In genomic region chr17:21346656-21347250, GRCh38 we compare ENCODE assay signal across 12 cellular contexts. TPM values are rescaled to one million over a fixed set of nuclear protein-coding genes. Genes with fewer than 3 reads are reported as not detected.
DNase-seq lines count a peak whose midpoint lies in the region; ATAC-seq and TF ChIP-seq lines count a peak whose summit lies in the region.
"Not testable (repeated sequence)": the region's sequence is repeated elsewhere in the genome, so short reads cannot be mapped to it uniquely, and the experiment has no call there.
"Had no signal": no experiment of that assay in that cellular context is flagged by ENCODE, and none has a peak within 500 bp of the region (broad histone marks: within the 10 kb centered on the region; RNA-seq: fewer than 3 reads in every experiment).

No MANE protein-coding gene starts in this region.

- peak overlapping the region in 1 of 11 experiments; percentile 21; a peak in 1 of 22 replicates for H3K27ac ChIP-seq in BLaER1 treated with 17β-estradiol and CSF1 and Interleukin-3, amounts not matched to agents 10 nM and 100 nM
- H3K27ac ChIP-seq in SU-DHL-6 (ENCODE audit: low read depth, low read length), result peak overlapping the region; percentile 64
- not testable (repeated sequence) for H3K27ac ChIP-seq in colonic mucosa; heart left ventricle; lung (ENCODE audit: low read depth in 1 of 2, low read length in 1 of 2); ovary; thyroid gland

- not testable (repeated sequence) for TF ChIP-seq EP300 in ovary (IDR thresholded peaks at IDR 0.05)

- not testable (repeated sequence) for H3K79me2 ChIP-seq in SU-DHL-6 (ENCODE audit: insufficient read depth, low read length)

- not testable (repeated sequence) for H4K20me1 ChIP-seq in BLaER1 treated with 17β-estradiol and CSF1 and Interleukin-3, amounts not matched to agents 10 nM and 100 nM; SU-DHL-6 (ENCODE audit: low read depth, low read length)

- not testable (repeated sequence) for H3K27me3 ChIP-seq in BLaER1 treated with 17β-estradiol and CSF1 and Interleukin-3, amounts not matched to agents 10 nM and 100 nM; SU-DHL-6 (ENCODE audit: low read length); colonic mucosa; heart left ventricle; lung (ENCODE audit: control insufficient read depth, insufficient read depth); ovary; thyroid gland

- peak; percentile 68 to 82 (median 78) for ATAC-seq in heart left ventricle
- ATAC-seq in lung (ENCODE audit: insufficient read depth, low FRiP score), result not testable (repeated sequence)

- H3K4me2 ChIP-seq in BLaER1 treated with 17β-estradiol and CSF1 and Interleukin-3, amounts not matched to agents 10 nM and 100 nM, result peak overlapping the region in 8 of 11 experiments; percentile 35 to 68 (median 56); a peak in 15 of 22 replicates
- H3K4me2 ChIP-seq in SU-DHL-6 (ENCODE audit: low read depth, low read length, poor library complexity, severe bottlenecking), result not testable (repeated sequence)

- H3K9ac ChIP-seq in BLaER1 treated with 17β-estradiol and CSF1 and Interleukin-3, amounts not matched to agents 10 nM and 100 nM; SU-DHL-6 (ENCODE audit: low read length); colonic mucosa (ENCODE audit: low read depth in 2 of 2, low read length in 2 of 2): not testable (repeated sequence)

- H3K4me3 ChIP-seq in BLaER1 treated with 17β-estradiol and CSF1 and Interleukin-3, amounts not matched to agents 10 nM and 100 nM; SU-DHL-6 (ENCODE audit: insufficient read depth, low read length, poor library complexity, severe bottlenecking); colonic mucosa; heart left ventricle; lung; ovary; thyroid gland (replicated peaks in 1 of 3): not testable (repeated sequence)

- H3K9me3 ChIP-seq in BLaER1 treated with 17β-estradiol and CSF1 and Interleukin-3, amounts not matched to agents 10 nM and 100 nM (replicated peaks in 1 of 11); SU-DHL-6 (ENCODE audit: insufficient read depth, low read length); colonic mucosa; heart left ventricle; lung (ENCODE audit: control insufficient read depth in 2 of 2, insufficient read depth in 1 of 2, low read length in 1 of 2); ovary; thyroid gland: not testable (repeated sequence)

- not testable (repeated sequence) for H3K9me2 ChIP-seq in SU-DHL-6 (replicated peaks; ENCODE audit: insufficient read depth, low read length)

- H3K4me1 ChIP-seq in BLaER1 treated with 17β-estradiol and CSF1 and Interleukin-3, amounts not matched to agents 10 nM and 100 nM, result peaks cover 9 to 75% (median 61%) of the 10 kb centered on the region in 10 experiments; a peak in 19 of 20 replicates
- not testable (repeated sequence) for H3K4me1 ChIP-seq in colonic mucosa; heart left ventricle; lung (ENCODE audit: control insufficient read depth in 2 of 2, insufficient read depth in 2 of 2, low read length in 2 of 2); ovary (ENCODE audit: insufficient read depth); thyroid gland

- TF ChIP-seq CTCF in SU-DHL-6 (IDR thresholded peaks at IDR 0.05; ENCODE audit: insufficient read depth, low read length, poor library complexity, severe bottlenecking); colonic mucosa (IDR thresholded peaks at IDR 0.05); heart left ventricle (IDR thresholded peaks at IDR 0.05); lung (IDR thresholded peaks at IDR 0.05; ENCODE audit: control extremely low read depth, extremely low read depth); ovary (IDR thresholded peaks at IDR 0.05); thyroid gland (IDR thresholded peaks at IDR 0.05): not testable (repeated sequence)

- not testable (repeated sequence) for H3F3A ChIP-seq in SU-DHL-6 (ENCODE audit: insufficient read depth)

- not testable (repeated sequence) for H3K36me3 ChIP-seq in BLaER1 treated with 17β-estradiol and CSF1 and Interleukin-3, amounts not matched to agents 10 nM and 100 nM; SU-DHL-6 (ENCODE audit: low read length); colonic mucosa; heart left ventricle; lung (ENCODE audit: control insufficient read depth in 2 of 2, insufficient read depth in 2 of 2, low read length in 2 of 2); ovary; thyroid gland

- WGBS in heart left ventricle, 4 donors, result 28 to 52% (median 34%) methylated on average over 3 to 10 of the region's 10 CpGs
- 52 to 73% methylated on average over 8 to 10 of the region's 10 CpGs for WGBS in lung, 2 donors
- WGBS in ovary, 3 donors, result 40 to 67% (median 56%) methylated on average over 3 to 10 of the region's 10 CpGs
- 50 to 85% methylated on average over 3 to 4 of the region's 10 CpGs for WGBS in thyroid gland, 2 donors

- H2AFZ ChIP-seq in SU-DHL-6 (ENCODE audit: low read depth, low read length, severe bottlenecking), result not testable (repeated sequence)

- intact Hi-C loops in colonic mucosa (cut with DNase I); heart left ventricle (cut with DNase I); ovary (cut with DNase I); thyroid gland (cut with DNase I): not testable (repeated sequence)

- DNase-seq in colonic mucosa, result peak; percentile 78
- peak; percentile 49 to 81 (median 70) for DNase-seq in heart left ventricle
- peak; percentile 42 for DNase-seq in islet precursor cell
- DNase-seq in lung (ENCODE audit: low spot score), result peak; percentile 52
- peak in 4 of 5 donors; percentile 55 to 78 (median 68) for DNase-seq in ovary
- DNase-seq in thyroid gland, result peak; percentile 38 to 50

- TF ChIP-seq POLR2A in heart left ventricle (IDR thresholded peaks at IDR 0.05); ovary (IDR thresholded peaks at IDR 0.05); thyroid gland (IDR thresholded peaks at IDR 0.05): not testable (repeated sequence)

RNA-seq across cellular contexts. Expression of gene KCNJ12, which starts 29.4 kb away (rescaled TPM):
- total RNA-seq in colonic mucosa, result 1 to 10 TPM in 1 of 2 donors, under 1 TPM in 1; 0.82 to 2.2 TPM
- total RNA-seq in heart left ventricle, result 10 to 100 TPM in 3 of 9 donors, 1 to 10 TPM in 6; 7.5 to 24.2 (median 9.1) TPM
- 1 to 10 TPM; 6.6 to 7.3 TPM for polyA plus RNA-seq in heart left ventricle
- total RNA-seq in lung, result 1 to 10 TPM; 3.4 to 6.6 TPM
- polyA plus RNA-seq in lung, result 1 to 10 TPM in 1 of 2 donors, under 1 TPM in 1; 0.67 to 1.6 TPM
- 1 to 10 TPM in 4 of 7 donors, under 1 TPM in 3; 0.12 to 1.9 (median 1.3) TPM for total RNA-seq in ovary
- polyA plus RNA-seq in ovary, result under 1 TPM; 0.25 to 0.32 TPM
- total RNA-seq in thyroid gland, result 1 to 10 TPM in 3 of 4 donors, under 1 TPM in 1; 0.56 to 2.7 (median 2.3) TPM
- total RNA-seq: HepG2, HT-29 had no signal
- polyA plus RNA-seq: CD4-positive, CD25-positive, alpha-beta regulatory T cell; HepG2; K562 had no signal
